Comparison of ENCODE assay signal across 9 cellular contexts in genomic region chr2:19560785-19561184, GRCh38.
"Had no signal": no experiment of that assay in that cellular context is flagged by ENCODE, and none has a peak within 500 bp of the region (broad histone marks: within the 10 kb centered on the region; RNA-seq: fewer than 3 reads in every experiment).

No MANE protein-coding gene starts in this region.

- H3K27ac Mint-ChIP-seq: H9, IgD-negative memory B cell had no signal

- H3K4me1 Mint-ChIP-seq: IgD-negative memory B cell had no signal

- H3K27ac ChIP-seq: GM23248, HL-60 had no signal

- H3K4me3 ChIP-seq: GM23248 had no signal

- H3K9ac ChIP-seq: GM23248 had no signal

- H3K4me3 Mint-ChIP-seq: H9, IgD-negative memory B cell had no signal

- FAIRE-seq: H54 had no signal

- H3K36me3 Mint-ChIP-seq: IgD-negative memory B cell had no signal

- DNase-seq: GM23248, GOT3, H9, HCEC 1CT, Kasumi-1, KG1 had no signal

- H3K27me3 Mint-ChIP-seq: IgD-negative memory B cell had no signal

- H3K9me3 Mint-ChIP-seq: H9, IgD-negative memory B cell had no signal

- H2AFZ ChIP-seq: GM23248 had no signal
